26 cellular contexts compared by ENCODE assay signal in genomic region chr6:51839975-51840374, GRCh38.
"Had no signal": no experiment of that assay in that cellular context is flagged by ENCODE, and none has a peak within 500 bp of the region (broad histone marks: within the 10 kb centered on the region; RNA-seq: fewer than 3 reads in every experiment).

No MANE protein-coding gene starts in this region.

- H3K27ac Mint-ChIP-seq: memory B cell, naive B cell, nephron, progenitor cell of endocrine pancreas, type B pancreatic cell had no signal

- H3K27ac ChIP-seq: dorsolateral prefrontal cortex, heart right ventricle, left lung, lower lobe of right lung, pancreas, skin epidermis, suprapubic skin, thyroid gland had no signal

- H3K4me1 ChIP-seq: heart right ventricle, left lung, lower lobe of right lung, pancreas, suprapubic skin had no signal

- H3K36me3 ChIP-seq: heart right ventricle, left lung, lower lobe of right lung, pancreas, suprapubic skin, thyroid gland had no signal

- ATAC-seq: heart right ventricle; left lung; lower lobe of right lung; pancreas; sciatic nerve; stimulated activated naive CD8-positive, alpha-beta T cell treated with anti-CD3 and anti-CD28 coated beads, Interleukin-15, Interleukin-2, amounts not matched to agents 100 U/mL and 50 U/mL, for 24 hours had no signal

- H3K27me3 ChIP-seq: left lung, pancreas, suprapubic skin, thyroid gland had no signal

- H3K4me3 Mint-ChIP-seq: central memory CD8-positive, alpha-beta T cell; memory B cell; naive B cell; nephron; type B pancreatic cell had no signal

- H3K36me3 Mint-ChIP-seq: memory B cell, naive B cell, type B pancreatic cell had no signal

- H3K9me3 ChIP-seq: heart right ventricle, left lung, lower lobe of right lung, pancreas, suprapubic skin, thyroid gland had no signal

- H3K9me3 Mint-ChIP-seq: central memory CD8-positive, alpha-beta T cell; memory B cell; nephron; type B pancreatic cell had no signal

- H3K4me3 ChIP-seq: dorsolateral prefrontal cortex, heart right ventricle, left lung, lower lobe of right lung, pancreas, skin epidermis, suprapubic skin, thyroid gland had no signal

- H3K4me1 Mint-ChIP-seq: central memory CD8-positive, alpha-beta T cell; memory B cell; naive B cell had no signal

- H3K27me3 Mint-ChIP-seq: central memory CD8-positive, alpha-beta T cell had no signal

- DNase-seq: cortex of kidney; dorsolateral prefrontal cortex; effector CD8-positive, alpha-beta T cell; foreskin melanocyte; heart right ventricle; hypothalamus; kidney glomerular epithelial cell; left lung; lower lobe of right lung; midbrain; naive B cell; nucleus accumbens; pancreas; retina; stimulated activated CD4-positive, alpha-beta T cell treated with anti-CD3 and anti-CD28 coated beads, Interleukin-12 subunit alpha, Interleukin-12 subunit beta, amount 100 ng/mL, for 4 hours; stimulated activated CD4-positive, alpha-beta T cell treated with anti-CD3 and anti-CD28 coated beads, Interleukin-2, amount 100 ng/mL, for 48 hours; stimulated activated naive CD8-positive, alpha-beta T cell treated with anti-CD3 and anti-CD28 coated beads, Interleukin-15, Interleukin-2, amounts not matched to agents 100 U/mL and 50 U/mL, for 24 hours; thyroid gland had no signal
